In genomic region chr3:141233457-141234161, GRCh38 we compare ENCODE assay signal across 18 cellular contexts. TPM values are rescaled to one million over a fixed set of nuclear protein-coding genes. Genes with fewer than 3 reads are reported as not detected.
DNase-seq lines count a peak whose midpoint lies in the region; ATAC-seq and TF ChIP-seq lines count a peak whose summit lies in the region.
"Had no signal": no experiment of that assay in that cellular context is flagged by ENCODE, and none has a peak within 500 bp of the region (broad histone marks: within the 10 kb centered on the region; RNA-seq: fewer than 3 reads in every experiment).

No MANE protein-coding gene starts in this region.

- CTCF ChIA-PET in activated CD4-positive, alpha-beta T cell treated with anti-CD3 and anti-CD28 coated beads, Interleukin-2, amount 10 ng/mL, durations not matched to agents 7 days and 5 days (lab: Charles Lee): interaction anchor here (1.0 to 4.6 kb wide), 6 partner anchors 8 to 207 kb away, joined by 5 to 50 read pairs (median 32); no protein-coding TSS in a partner anchor

- H3K27ac ChIP-seq in KOPT-K1 (ENCODE audit: low read depth, low read length, poor library complexity, severe bottlenecking) (peak overlapping the region; percentile 99), dorsolateral prefrontal cortex (peak overlapping the region in 20 of 59 donors; percentile 1 to 92 (median 44)), body of pancreas (no peak overlapping the region)
- H3K27ac ChIP-seq: Peyer's patch had no signal

- intact Hi-C loops in dorsolateral prefrontal cortex (cut with DNase I) (loop anchor here (5.0 to 10.0 kb wide), 6 partner anchors 44 to 291 kb away; partner anchors contain the start of genes SLC25A36 (in 1 of the 2) and ZBTB38 (in 1 of the 2)), body of pancreas (cut with DNase I) (no loop called here)

- DNase-seq in activated CD4-positive, alpha-beta T cell treated with anti-CD3 and anti-CD28 coated beads, Interleukin-2, amount 10 ng/mL, durations not matched to agents 7 days and 5 days: no peak
- DNase-seq in activated CD4-positive, alpha-beta T cell treated with anti-CD3 and anti-CD28 coated beads, Interleukin-2, amount 50 U/mL, for 1 hour: no peak
- DNase-seq in dorsolateral prefrontal cortex: no peak
- no peak for DNase-seq in progenitor cell of endocrine pancreas (ENCODE audit: low spot score, unreplicated experiment)
- DNase-seq in NCI-H2081 treated with DMSO at 0.1 percent for 48 hours (lab: John Stamatoyannopoulos, UW): no peak
- no peak for DNase-seq in body of pancreas
- DNase-seq: activated CD4-positive, CD25-positive, alpha-beta regulatory T cell treated with anti-CD3 and anti-CD28 coated beads, Interleukin-2, amount 50 U/mL, for 72 hours; activated effector memory CD4-positive, alpha-beta T cell treated with Interleukin-2 at 50 U/mL for 16 hours; Karpas-422; NCI-H1694; NCI-H526; Peyer's patch; stimulated activated CD4-positive, alpha-beta T cell treated with anti-CD3 and anti-CD28 coated beads, Interleukin-4, amount 100 ng/mL, for 4 hours had no signal

- ATAC-seq in HG03159 (IDR thresholded peaks at IDR 0.05; ENCODE audit: unreplicated experiment): no peak
- ATAC-seq in body of pancreas: no peak
- ATAC-seq: left lobe of liver had no signal

- H3K36me3 ChIP-seq in KOPT-K1 (ENCODE audit: insufficient read depth, low read length) (peaks cover 36% of the 10 kb centered on the region), body of pancreas (replicated peaks in 1 of 2; ENCODE audit: insufficient read depth in 1 of 2, low read depth in 2 of 2) (no peaks in the 10 kb centered on the region)
- H3K36me3 ChIP-seq: Peyer's patch, vagina had no signal

- no peaks in the 10 kb centered on the region for H3K9me3 ChIP-seq in KOPT-K1 (ENCODE audit: insufficient read depth, low read length, poor library complexity, severe bottlenecking)
- H3K9me3 ChIP-seq in body of pancreas: no peaks in the 10 kb centered on the region
- H3K9me3 ChIP-seq: HAP-1, Peyer's patch, vagina had no signal

- no peak for TF ChIP-seq CTCF in dorsolateral prefrontal cortex (IDR thresholded peaks at IDR 0.05 in 54 of 56, conservative IDR thresholded peaks at IDR 0.05 in 2 of 56; ENCODE audit: low read depth in 1 of 56, partially characterized antibody in 56 of 56)
- TF ChIP-seq CTCF in progenitor cell of endocrine pancreas (IDR thresholded peaks at IDR 0.05; ENCODE audit: unreplicated experiment): no peak
- no peak for TF ChIP-seq CTCF in body of pancreas (IDR thresholded peaks at IDR 0.05)

- peaks cover 2% of the 10 kb centered on the region for H3K27me3 Mint-ChIP-seq in activated CD4-positive, alpha-beta T cell treated with anti-CD3 and anti-CD28 coated beads, Interleukin-2, amount 10 ng/mL, durations not matched to agents 7 days and 5 days
- peaks cover 18% of the 10 kb centered on the region for H3K27me3 Mint-ChIP-seq in progenitor cell of endocrine pancreas

- TF ChIP-seq POLR2A in body of pancreas (IDR thresholded peaks at IDR 0.05): no peak

- POLR2A ChIA-PET in activated CD4-positive, alpha-beta T cell treated with anti-CD3 and anti-CD28 coated beads, Interleukin-2, amount 10 ng/mL, durations not matched to agents 7 days and 5 days (lab: Charles Lee): no interaction called here

- peaks cover 76% of the 10 kb centered on the region for H3K4me1 Mint-ChIP-seq in activated CD4-positive, alpha-beta T cell treated with anti-CD3 and anti-CD28 coated beads, Interleukin-2, amount 10 ng/mL, durations not matched to agents 7 days and 5 days
- H3K4me1 Mint-ChIP-seq in progenitor cell of endocrine pancreas (ENCODE audit: low read depth): peaks cover 23% of the 10 kb centered on the region

- peak overlapping the region; percentile 66 for H3K4me3 Mint-ChIP-seq in activated CD4-positive, alpha-beta T cell treated with anti-CD3 and anti-CD28 coated beads, Interleukin-2, amount 10 ng/mL, durations not matched to agents 7 days and 5 days
- peak overlapping the region; percentile 47 for H3K4me3 Mint-ChIP-seq in progenitor cell of endocrine pancreas (ENCODE audit: low read depth)

- peaks cover 22% of the 10 kb centered on the region for H3K36me3 Mint-ChIP-seq in activated CD4-positive, alpha-beta T cell treated with anti-CD3 and anti-CD28 coated beads, Interleukin-2, amount 10 ng/mL, durations not matched to agents 7 days and 5 days (ENCODE audit: low read depth)
- H3K36me3 Mint-ChIP-seq in progenitor cell of endocrine pancreas (ENCODE audit: insufficient read depth): no peaks in the 10 kb centered on the region

- H3K27me3 ChIP-seq in dorsolateral prefrontal cortex: no peaks in the 10 kb centered on the region
- no peaks in the 10 kb centered on the region for H3K27me3 ChIP-seq in body of pancreas
- H3K27me3 ChIP-seq: Peyer's patch, vagina had no signal

- H3K9me3 Mint-ChIP-seq in activated CD4-positive, alpha-beta T cell treated with anti-CD3 and anti-CD28 coated beads, Interleukin-2, amount 10 ng/mL, durations not matched to agents 7 days and 5 days: peaks cover 1% of the 10 kb centered on the region
- no peaks in the 10 kb centered on the region for H3K9me3 Mint-ChIP-seq in progenitor cell of endocrine pancreas (ENCODE audit: low read depth)

- H3K4me3 ChIP-seq in dorsolateral prefrontal cortex: peak overlapping the region in 47 of 59 donors; percentile 5 to 99 (median 84)
- no peak overlapping the region for H3K4me3 ChIP-seq in body of pancreas

- H3K4me1 ChIP-seq in body of pancreas: peaks cover 50% of the 10 kb centered on the region

- WGBS in body of pancreas, 2 donors: 77 to 79% methylated on average over 9 of the region's 9 CpGs

- H3K27ac Mint-ChIP-seq in activated CD4-positive, alpha-beta T cell treated with anti-CD3 and anti-CD28 coated beads, Interleukin-2, amount 10 ng/mL, durations not matched to agents 7 days and 5 days: no peak overlapping the region
- peak overlapping the region; percentile 19 for H3K27ac Mint-ChIP-seq in progenitor cell of endocrine pancreas

RNA-seq across cellular contexts. Expression of gene PXYLP1, which starts 2.0 kb away (rescaled TPM):
- 10 to 100 TPM; 11.9 to 12.1 TPM for total RNA-seq in activated CD4-positive, alpha-beta T cell treated with anti-CD3 and anti-CD28 coated beads, Interleukin-2, amount 10 ng/mL, durations not matched to agents 7 days and 5 days
- 10 to 100 TPM; 19.8 to 55.1 (median 36.4) TPM for total RNA-seq in dorsolateral prefrontal cortex
- total RNA-seq in progenitor cell of endocrine pancreas: 36.3 and 37.6 TPM in 2 replicates
- total RNA-seq in body of pancreas: 10 to 100 TPM in 1 of 2 donors, 1 to 10 TPM in 1; 9.9 to 10.5 TPM

Comparison
In these comparisons a context has a peak if more than half of its experiments do, and no peak if none do; other contexts are left out.
1. H3K4me3 ChIP-seq: peak in dorsolateral prefrontal cortex (47 of 59); none in body of pancreas (0 of 2).